28 cellular contexts compared by ENCODE assay signal in the genomic region with DNA sequence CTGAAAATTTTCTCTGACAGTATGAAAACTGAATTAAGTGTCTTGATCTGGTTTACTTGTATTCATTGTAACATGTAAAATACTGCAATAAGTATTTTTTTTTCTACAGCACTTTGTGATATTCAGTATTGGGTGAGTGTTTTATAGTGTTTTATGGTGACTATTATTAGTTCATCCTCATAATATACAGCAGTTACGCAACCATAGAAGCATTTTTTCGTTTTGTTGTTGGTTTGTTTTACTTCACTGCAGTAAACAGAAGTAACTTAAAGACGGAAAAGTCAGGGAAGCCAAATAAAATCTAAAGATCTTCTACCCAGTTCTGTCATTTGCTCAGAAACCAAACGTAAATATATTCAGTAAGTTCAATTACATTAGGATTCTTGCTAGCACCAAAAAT.
"Had no signal": no experiment of that assay in that cellular context is flagged by ENCODE, and none has a peak within 500 bp of the region (broad histone marks: within the 10 kb centered on the region; RNA-seq: fewer than 3 reads in every experiment).

No MANE protein-coding gene starts in this region.

- H3K36me3 ChIP-seq: adrenal gland had no signal

- ATAC-seq: activated CD4-positive, alpha-beta T cell treated with anti-CD3 and anti-CD28 coated beads for 36 hours; activated CD8-positive, alpha-beta memory T cell treated with anti-CD3 and anti-CD28 coated beads, Interleukin-2, amount 10 ng/mL, durations not matched to agents 7 days and 5 days; activated CD8-positive, alpha-beta T cell treated with anti-CD3 and anti-CD28 coated beads, Interleukin-2, amount 10 ng/mL, durations not matched to agents 7 days and 5 days; activated naive CD8-positive, alpha-beta T cell treated with anti-CD3 and anti-CD28 coated beads, Interleukin-2, amount 50 U/mL, for 24 hours; body of pancreas; effector memory CD8-positive, alpha-beta T cell had no signal

- DNase-seq: activated CD4-positive, alpha-beta memory T cell treated with anti-CD3 and anti-CD28 coated beads for 36 hours; activated CD4-positive, alpha-beta T cell treated with anti-CD3 and anti-CD28 coated beads for 36 hours; activated CD4-positive, alpha-beta T cell treated with anti-CD3 and anti-CD28 coated beads, Interleukin-2, amount 10 ng/mL, durations not matched to agents 24 days and 14 days; activated CD4-positive, CD25-positive, alpha-beta regulatory T cell; activated CD4-positive, CD25-positive, alpha-beta regulatory T cell treated with anti-CD3 and anti-CD28 coated beads, Interleukin-2, amount 50 U/mL, for 72 hours; activated CD8-positive, alpha-beta memory T cell treated with anti-CD3 and anti-CD28 coated beads, Interleukin-2, amount 10 ng/mL, durations not matched to agents 7 days and 5 days; activated CD8-positive, alpha-beta memory T cell treated with anti-CD3 and anti-CD28 coated beads, Interleukin-2, amount 50 U/mL, for 4 hours; activated CD8-positive, alpha-beta T cell treated with anti-CD3 and anti-CD28 coated beads, Interleukin-2, amount 10 ng/mL, durations not matched to agents 7 days and 5 days; activated effector memory CD4-positive, alpha-beta T cell treated with anti-CD3 and anti-CD28 coated beads, Interleukin-2, amount 50 U/mL, for 16 hours; activated naive CD4-positive, alpha-beta T cell treated with anti-CD3 and anti-CD28 coated beads for 36 hours; activated naive CD8-positive, alpha-beta T cell treated with anti-CD3 and anti-CD28 coated beads for 36 hours; activated naive CD8-positive, alpha-beta T cell treated with anti-CD3 and anti-CD28 coated beads, Interleukin-2, amount 50 U/mL, for 24 hours; activated T-cell treated with anti-CD3 and anti-CD28 coated beads, Interleukin-2, amount 50 U/mL, for 1 hour; activated T-cell treated with anti-CD3 and anti-CD28 coated beads, Interleukin-2, amount 50 U/mL, for 48 hours; adrenal gland; amygdala; aorta; body of pancreas; caudate nucleus; cortex of kidney; dermis blood vessel endothelial cell; effector CD4-positive, alpha-beta T cell; effector memory CD8-positive, alpha-beta T cell; erythroblast; foreskin melanocyte; head of caudate nucleus; hippocampal formation had no signal

- H3K27me3 ChIP-seq: adrenal gland, body of pancreas, esophagus muscularis mucosa had no signal

- H3K9me3 ChIP-seq: adrenal gland, body of pancreas, esophagus muscularis mucosa had no signal

- H3K4me1 ChIP-seq: adrenal gland, body of pancreas, esophagus muscularis mucosa had no signal

- H3K27ac ChIP-seq: adrenal gland, body of pancreas, esophagus muscularis mucosa had no signal

- H3K4me3 ChIP-seq: adrenal gland, body of pancreas, esophagus muscularis mucosa had no signal
